1 cellular context compared by ENCODE assay signal in the genomic region with DNA sequence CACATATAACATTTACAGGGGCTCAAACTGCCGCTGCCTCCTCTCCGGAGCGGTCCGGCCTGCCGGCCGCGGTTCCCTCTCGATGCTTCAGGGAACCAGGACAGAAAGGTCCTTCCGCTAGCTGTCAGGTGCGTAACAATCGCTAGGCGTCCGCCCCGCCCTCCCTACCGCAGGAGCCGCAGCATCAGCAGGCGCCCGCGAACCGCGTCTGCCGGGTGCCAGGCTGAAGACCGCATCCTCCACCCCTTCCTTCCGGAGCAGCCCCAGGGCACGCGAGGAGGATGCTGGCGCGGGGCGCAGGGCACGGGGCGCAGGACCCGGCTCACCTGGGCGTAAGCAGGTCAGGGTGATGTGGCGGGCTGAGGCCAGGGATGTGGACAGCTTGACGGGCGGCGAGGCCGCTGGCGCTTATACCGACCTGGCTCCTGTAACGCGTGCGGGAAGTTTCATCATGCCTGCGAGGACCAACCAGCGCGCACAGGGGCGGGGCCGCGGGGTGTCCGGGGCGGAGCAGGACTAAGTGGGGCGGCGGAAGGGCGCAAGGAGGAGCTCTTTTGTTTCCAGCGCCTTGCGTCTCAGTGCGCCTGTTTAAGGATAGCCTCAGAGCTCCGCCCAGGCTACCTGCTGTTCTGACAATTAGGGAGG.
TF ChIP-seq lines count a peak whose summit lies in the region.

A gene with protein sequence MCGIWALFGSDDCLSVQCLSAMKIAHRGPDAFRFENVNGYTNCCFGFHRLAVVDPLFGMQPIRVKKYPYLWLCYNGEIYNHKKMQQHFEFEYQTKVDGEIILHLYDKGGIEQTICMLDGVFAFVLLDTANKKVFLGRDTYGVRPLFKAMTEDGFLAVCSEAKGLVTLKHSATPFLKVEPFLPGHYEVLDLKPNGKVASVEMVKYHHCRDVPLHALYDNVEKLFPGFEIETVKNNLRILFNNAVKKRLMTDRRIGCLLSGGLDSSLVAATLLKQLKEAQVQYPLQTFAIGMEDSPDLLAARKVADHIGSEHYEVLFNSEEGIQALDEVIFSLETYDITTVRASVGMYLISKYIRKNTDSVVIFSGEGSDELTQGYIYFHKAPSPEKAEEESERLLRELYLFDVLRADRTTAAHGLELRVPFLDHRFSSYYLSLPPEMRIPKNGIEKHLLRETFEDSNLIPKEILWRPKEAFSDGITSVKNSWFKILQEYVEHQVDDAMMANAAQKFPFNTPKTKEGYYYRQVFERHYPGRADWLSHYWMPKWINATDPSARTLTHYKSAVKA (minus strand): TSS at position 384 of the 645 bp plus-strand sequence. CDS start 3,252 bp downstream, outside the sequence.

TF ChIP-seq in K562, 482 proteins besides CTCF, POLR2A, EP300 and RAD21 (continued from another document):
- TF ChIP-seq, protein P1, sequence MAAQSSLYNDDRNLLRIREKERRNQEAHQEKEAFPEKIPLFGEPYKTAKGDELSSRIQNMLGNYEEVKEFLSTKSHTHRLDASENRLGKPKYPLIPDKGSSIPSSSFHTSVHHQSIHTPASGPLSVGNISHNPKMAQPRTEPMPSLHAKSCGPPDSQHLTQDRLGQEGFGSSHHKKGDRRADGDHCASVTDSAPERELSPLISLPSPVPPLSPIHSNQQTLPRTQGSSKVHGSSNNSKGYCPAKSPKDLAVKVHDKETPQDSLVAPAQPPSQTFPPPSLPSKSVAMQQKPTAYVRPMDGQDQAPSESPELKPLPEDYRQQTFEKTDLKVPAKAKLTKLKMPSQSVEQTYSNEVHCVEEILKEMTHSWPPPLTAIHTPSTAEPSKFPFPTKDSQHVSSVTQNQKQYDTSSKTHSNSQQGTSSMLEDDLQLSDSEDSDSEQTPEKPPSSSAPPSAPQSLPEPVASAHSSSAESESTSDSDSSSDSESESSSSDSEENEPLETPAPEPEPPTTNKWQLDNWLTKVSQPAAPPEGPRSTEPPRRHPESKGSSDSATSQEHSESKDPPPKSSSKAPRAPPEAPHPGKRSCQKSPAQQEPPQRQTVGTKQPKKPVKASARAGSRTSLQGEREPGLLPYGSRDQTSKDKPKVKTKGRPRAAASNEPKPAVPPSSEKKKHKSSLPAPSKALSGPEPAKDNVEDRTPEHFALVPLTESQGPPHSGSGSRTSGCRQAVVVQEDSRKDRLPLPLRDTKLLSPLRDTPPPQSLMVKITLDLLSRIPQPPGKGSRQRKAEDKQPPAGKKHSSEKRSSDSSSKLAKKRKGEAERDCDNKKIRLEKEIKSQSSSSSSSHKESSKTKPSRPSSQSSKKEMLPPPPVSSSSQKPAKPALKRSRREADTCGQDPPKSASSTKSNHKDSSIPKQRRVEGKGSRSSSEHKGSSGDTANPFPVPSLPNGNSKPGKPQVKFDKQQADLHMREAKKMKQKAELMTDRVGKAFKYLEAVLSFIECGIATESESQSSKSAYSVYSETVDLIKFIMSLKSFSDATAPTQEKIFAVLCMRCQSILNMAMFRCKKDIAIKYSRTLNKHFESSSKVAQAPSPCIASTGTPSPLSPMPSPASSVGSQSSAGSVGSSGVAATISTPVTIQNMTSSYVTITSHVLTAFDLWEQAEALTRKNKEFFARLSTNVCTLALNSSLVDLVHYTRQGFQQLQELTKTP (IDR thresholded peaks at IDR 0.05; ENCODE audit: low read depth in 1 of 2, partially characterized antibody in 2 of 2), result peak in 1 of 2 experiments; percentile 1
- TF ChIP-seq POLR2B (IDR thresholded peaks at IDR 0.05; ENCODE audit: low read depth, partially characterized antibody) (peak; percentile 92), ZNF699 (CRISPR knock-in tag; IDR thresholded peaks at IDR 0.05; ENCODE audit: insufficient replicate concordance) (no peak), EGR1 (conservative IDR thresholded peaks at IDR 0.05) (no peak), HCFC1 (IDR thresholded peaks at IDR 0.05; ENCODE audit: low read depth, low read length) (peak; percentile 18; the same call in 1 of the 2 replicates), POLR2G (IDR thresholded peaks at IDR 0.05; ENCODE audit: low read depth, low read length) (peak; percentile 100), CAMTA2 (CRISPR knock-in tag; conservative IDR thresholded peaks at IDR 0.05) (no peak), MBD2 (IDR thresholded peaks at IDR 0.05; ENCODE audit: borderline replicate concordance, low read depth) (peak; percentile 16; the same call in 1 of the 2 replicates), SAFB (IDR thresholded peaks at IDR 0.05; ENCODE audit: borderline replicate concordance, low read depth, low read length) (peak; percentile 45; the same call in 1 of the 2 replicates), SMARCA4 (IDR thresholded peaks at IDR 0.05) (no peak), TRIM28 (IDR thresholded peaks at IDR 0.05) (no peak), C11orf30 (IDR thresholded peaks at IDR 0.05; ENCODE audit: low read depth) (peak; percentile 60; the same call in 1 of the 2 replicates), KLF1 (tag; IDR thresholded peaks at IDR 0.05) (no peak), MEF2D (tag; conservative IDR thresholded peaks at IDR 0.05; ENCODE audit: low read depth) (no peak), POLR2AphosphoS2 (IDR thresholded peaks at IDR 0.05; ENCODE audit: low read length) (peak; percentile 55; the same call in 1 of the 2 replicates), SMAD2 (IDR thresholded peaks at IDR 0.05; ENCODE audit: low read depth, low read length) (no peak)
- TF ChIP-seq, protein P2, sequence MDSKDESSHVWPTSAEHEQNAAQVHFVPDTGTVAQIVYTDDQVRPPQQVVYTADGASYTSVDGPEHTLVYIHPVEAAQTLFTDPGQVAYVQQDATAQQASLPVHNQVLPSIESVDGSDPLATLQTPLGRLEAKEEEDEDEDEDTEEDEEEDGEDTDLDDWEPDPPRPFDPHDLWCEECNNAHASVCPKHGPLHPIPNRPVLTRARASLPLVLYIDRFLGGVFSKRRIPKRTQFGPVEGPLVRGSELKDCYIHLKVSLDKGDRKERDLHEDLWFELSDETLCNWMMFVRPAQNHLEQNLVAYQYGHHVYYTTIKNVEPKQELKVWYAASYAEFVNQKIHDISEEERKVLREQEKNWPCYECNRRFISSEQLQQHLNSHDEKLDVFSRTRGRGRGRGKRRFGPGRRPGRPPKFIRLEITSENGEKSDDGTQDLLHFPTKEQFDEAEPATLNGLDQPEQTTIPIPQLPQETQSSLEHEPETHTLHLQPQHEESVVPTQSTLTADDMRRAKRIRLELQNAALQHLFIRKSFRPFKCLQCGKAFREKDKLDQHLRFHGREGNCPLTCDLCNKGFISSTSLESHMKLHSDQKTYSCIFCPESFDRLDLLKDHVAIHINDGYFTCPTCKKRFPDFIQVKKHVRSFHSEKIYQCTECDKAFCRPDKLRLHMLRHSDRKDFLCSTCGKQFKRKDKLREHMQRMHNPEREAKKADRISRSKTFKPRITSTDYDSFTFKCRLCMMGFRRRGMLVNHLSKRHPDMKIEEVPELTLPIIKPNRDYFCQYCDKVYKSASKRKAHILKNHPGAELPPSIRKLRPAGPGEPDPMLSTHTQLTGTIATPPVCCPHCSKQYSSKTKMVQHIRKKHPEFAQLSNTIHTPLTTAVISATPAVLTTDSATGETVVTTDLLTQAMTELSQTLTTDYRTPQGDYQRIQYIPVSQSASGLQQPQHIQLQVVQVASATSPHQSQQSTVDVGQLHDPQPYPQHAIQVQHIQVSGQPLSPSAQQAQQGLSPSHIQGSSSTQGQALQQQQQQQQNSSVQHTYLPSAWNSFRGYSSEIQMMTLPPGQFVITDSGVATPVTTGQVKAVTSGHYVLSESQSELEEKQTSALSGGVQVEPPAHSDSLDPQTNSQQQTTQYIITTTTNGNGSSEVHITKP (IDR thresholded peaks at IDR 0.05; ENCODE audit: partially characterized antibody), result peak; percentile 58
- TF ChIP-seq, protein P3, sequence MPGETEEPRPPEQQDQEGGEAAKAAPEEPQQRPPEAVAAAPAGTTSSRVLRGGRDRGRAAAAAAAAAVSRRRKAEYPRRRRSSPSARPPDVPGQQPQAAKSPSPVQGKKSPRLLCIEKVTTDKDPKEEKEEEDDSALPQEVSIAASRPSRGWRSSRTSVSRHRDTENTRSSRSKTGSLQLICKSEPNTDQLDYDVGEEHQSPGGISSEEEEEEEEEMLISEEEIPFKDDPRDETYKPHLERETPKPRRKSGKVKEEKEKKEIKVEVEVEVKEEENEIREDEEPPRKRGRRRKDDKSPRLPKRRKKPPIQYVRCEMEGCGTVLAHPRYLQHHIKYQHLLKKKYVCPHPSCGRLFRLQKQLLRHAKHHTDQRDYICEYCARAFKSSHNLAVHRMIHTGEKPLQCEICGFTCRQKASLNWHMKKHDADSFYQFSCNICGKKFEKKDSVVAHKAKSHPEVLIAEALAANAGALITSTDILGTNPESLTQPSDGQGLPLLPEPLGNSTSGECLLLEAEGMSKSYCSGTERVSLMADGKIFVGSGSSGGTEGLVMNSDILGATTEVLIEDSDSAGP (CRISPR knock-in tag; IDR thresholded peaks at IDR 0.05), result peak; percentile 49; the same call in 1 of the 2 replicates
- TF ChIP-seq, protein P4, sequence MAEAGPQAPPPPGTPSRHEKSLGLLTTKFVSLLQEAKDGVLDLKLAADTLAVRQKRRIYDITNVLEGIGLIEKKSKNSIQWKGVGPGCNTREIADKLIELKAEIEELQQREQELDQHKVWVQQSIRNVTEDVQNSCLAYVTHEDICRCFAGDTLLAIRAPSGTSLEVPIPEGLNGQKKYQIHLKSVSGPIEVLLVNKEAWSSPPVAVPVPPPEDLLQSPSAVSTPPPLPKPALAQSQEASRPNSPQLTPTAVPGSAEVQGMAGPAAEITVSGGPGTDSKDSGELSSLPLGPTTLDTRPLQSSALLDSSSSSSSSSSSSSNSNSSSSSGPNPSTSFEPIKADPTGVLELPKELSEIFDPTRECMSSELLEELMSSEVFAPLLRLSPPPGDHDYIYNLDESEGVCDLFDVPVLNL (CRISPR knock-in tag; IDR thresholded peaks at IDR 0.05; ENCODE audit: low read depth), result peak; percentile 84
- TF ChIP-seq, protein P5, sequence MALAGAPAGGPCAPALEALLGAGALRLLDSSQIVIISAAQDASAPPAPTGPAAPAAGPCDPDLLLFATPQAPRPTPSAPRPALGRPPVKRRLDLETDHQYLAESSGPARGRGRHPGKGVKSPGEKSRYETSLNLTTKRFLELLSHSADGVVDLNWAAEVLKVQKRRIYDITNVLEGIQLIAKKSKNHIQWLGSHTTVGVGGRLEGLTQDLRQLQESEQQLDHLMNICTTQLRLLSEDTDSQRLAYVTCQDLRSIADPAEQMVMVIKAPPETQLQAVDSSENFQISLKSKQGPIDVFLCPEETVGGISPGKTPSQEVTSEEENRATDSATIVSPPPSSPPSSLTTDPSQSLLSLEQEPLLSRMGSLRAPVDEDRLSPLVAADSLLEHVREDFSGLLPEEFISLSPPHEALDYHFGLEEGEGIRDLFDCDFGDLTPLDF (CRISPR knock-in tag; IDR thresholded peaks at IDR 0.05), result peak; percentile 92; the same call in 1 of the 2 replicates
- TF ChIP-seq, protein P6, sequence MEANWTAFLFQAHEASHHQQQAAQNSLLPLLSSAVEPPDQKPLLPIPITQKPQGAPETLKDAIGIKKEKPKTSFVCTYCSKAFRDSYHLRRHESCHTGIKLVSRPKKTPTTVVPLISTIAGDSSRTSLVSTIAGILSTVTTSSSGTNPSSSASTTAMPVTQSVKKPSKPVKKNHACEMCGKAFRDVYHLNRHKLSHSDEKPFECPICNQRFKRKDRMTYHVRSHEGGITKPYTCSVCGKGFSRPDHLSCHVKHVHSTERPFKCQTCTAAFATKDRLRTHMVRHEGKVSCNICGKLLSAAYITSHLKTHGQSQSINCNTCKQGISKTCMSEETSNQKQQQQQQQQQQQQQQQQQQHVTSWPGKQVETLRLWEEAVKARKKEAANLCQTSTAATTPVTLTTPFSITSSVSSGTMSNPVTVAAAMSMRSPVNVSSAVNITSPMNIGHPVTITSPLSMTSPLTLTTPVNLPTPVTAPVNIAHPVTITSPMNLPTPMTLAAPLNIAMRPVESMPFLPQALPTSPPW (CRISPR knock-in tag; IDR thresholded peaks at IDR 0.05), result peak; percentile 79
- TF ChIP-seq, protein P7, sequence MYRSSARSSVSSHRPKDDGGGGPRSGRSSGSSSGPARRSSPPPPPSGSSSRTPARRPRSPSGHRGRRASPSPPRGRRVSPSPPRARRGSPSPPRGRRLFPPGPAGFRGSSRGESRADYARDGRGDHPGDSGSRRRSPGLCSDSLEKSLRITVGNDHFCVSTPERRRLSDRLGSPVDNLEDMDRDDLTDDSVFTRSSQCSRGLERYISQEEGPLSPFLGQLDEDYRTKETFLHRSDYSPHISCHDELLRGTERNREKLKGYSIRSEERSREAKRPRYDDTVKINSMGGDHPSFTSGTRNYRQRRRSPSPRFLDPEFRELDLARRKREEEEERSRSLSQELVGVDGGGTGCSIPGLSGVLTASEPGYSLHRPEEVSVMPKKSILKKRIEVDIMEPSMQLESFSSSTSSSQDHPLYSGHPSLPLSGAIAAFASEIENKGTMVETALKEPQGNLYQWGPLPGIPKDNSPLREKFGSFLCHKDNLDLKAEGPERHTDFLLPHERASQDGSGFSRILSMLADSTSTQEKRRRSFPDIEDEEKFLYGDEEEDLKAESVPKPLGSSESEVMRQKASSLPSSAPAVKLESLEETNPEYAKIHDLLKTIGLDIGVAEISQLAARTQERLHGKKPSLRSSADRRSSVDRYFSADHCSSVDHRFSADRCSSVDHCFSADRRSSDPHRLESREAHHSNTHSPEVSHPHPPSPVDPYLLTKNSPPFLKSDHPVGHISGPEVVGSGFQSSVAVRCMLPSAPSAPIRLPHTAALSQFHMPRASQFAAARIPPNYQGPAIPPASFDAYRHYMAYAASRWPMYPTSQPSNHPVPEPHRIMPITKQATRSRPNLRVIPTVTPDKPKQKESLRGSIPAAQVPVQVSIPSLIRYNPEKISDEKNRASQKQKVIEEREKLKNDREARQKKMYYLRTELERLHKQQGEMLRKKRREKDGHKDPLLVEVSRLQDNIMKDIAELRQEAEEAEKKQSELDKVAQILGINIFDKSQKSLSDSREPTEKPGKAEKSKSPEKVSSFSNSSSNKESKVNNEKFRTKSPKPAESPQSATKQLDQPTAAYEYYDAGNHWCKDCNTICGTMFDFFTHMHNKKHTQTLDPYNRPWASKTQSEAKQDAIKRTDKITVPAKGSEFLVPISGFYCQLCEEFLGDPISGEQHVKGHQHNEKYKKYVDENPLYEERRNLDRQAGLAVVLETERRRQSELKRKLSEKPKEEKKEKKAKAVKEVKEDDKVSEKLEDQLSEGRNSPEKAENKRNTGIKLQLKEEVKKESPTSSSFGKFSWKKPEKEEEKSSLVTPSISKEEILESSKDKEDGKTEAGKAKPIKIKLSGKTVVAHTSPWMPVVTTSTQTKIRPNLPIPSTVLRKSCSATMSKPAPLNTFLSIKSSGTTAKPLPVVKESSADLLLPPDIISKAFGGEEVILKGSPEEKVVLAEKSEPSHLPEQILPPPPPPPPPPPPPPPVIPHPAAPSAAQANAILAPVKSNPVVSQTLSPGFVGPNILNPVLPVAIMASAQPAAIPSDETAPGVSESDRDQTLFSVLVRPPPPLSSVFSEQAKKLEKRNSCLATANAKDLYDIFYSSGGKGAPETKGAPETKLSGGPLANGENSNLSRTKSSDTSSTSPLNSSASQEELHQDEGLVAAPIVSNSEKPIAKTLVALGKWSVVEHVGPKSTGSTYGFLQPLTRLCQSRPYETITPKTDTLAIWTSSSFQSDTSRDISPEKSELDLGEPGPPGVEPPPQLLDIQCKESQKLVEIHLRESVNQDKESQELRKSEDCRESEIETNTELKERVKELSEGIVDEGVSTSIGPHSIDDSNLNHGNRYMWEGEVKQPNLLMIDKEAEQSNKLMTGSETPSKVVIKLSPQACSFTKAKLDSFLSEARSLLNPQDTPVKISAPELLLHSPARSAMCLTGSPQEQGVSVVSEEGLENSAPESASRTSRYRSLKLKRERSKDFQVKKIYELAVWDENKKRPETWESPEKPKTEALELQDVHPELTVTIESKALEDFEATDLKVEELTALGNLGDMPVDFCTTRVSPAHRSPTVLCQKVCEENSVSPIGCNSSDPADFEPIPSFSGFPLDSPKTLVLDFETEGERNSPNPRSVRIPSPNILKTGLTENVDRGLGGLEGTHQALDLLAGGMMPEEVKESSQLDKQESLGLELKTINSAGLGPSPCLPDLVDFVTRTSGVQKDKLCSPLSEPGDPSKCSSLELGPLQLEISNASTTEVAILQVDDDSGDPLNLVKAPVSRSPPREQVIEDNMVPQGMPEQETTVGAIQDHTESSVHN (IDR thresholded peaks at IDR 0.05; ENCODE audit: borderline replicate concordance in 1 of 2, low read depth in 1 of 2), result no peak
